Comparison of ENCODE assay signal across 8 cellular contexts in the genomic region with DNA sequence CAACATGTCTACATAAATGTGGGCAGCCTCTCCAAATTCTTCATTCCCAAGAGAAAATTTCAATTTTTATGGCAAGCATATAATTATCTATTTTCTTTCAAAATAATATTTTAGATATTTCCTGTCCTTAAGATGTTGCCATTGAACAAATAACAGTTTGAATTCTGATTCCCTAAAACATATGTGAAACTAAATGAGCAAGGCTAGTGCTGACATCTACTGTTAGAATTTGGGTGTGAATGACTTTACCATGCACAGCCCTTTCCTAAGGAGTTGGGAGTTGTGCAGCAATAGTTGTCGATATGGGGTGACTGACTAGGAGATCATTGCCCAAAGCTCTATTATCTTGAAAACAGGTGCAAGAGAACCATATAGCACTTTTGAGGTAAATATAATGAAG.
DNase-seq lines count a peak whose midpoint lies in the region; ATAC-seq and TF ChIP-seq lines count a peak whose summit lies in the region.

No MANE protein-coding gene starts in this region.

- H3K4me1 ChIP-seq in DOHH2 (ENCODE audit: control insufficient read depth, low read length), result no peaks in the 10 kb centered on the region
- no peaks in the 10 kb centered on the region for H3K4me1 ChIP-seq in Karpas-422 (ENCODE audit: low read length)
- H3K4me1 ChIP-seq in ascending aorta, result no peaks in the 10 kb centered on the region
- no peaks in the 10 kb centered on the region for H3K4me1 ChIP-seq in vagina

- DNase-seq in Karpas-422 (peak; percentile 59), ascending aorta (ENCODE audit: low spot score in 2 of 2) (no peak), iPS-NIHi11 (ENCODE audit: low spot score) (peak; percentile 38), vagina (ENCODE audit: extremely low spot score in 2 of 2) (no peak)

- H3K36me3 ChIP-seq in DOHH2 (ENCODE audit: control insufficient read depth, low read length), result no peaks in the 10 kb centered on the region
- H3K36me3 ChIP-seq in Karpas-422 (ENCODE audit: insufficient read depth, low read length), result no peaks in the 10 kb centered on the region
- H3K36me3 ChIP-seq in ascending aorta, result no peaks in the 10 kb centered on the region
- no peaks in the 10 kb centered on the region for H3K36me3 ChIP-seq in vagina

- peak; percentile 16 for TF ChIP-seq CTCF in DOHH2 (IDR thresholded peaks at IDR 0.05; ENCODE audit: low read depth, low read length, poor library complexity, severe bottlenecking)
- peak; percentile 26 to 61 (median 37) for TF ChIP-seq CTCF in ascending aorta (IDR thresholded peaks at IDR 0.05)
- TF ChIP-seq CTCF in vagina (IDR thresholded peaks at IDR 0.05), result peak in 2 of 3 experiments; percentile 30 to 42

- H3K27me3 ChIP-seq in DOHH2 (ENCODE audit: control insufficient read depth, low read length) (peaks cover 2% of the 10 kb centered on the region; the same call in 1 of the 2 replicates), Karpas-422 (ENCODE audit: low read length) (0 out of 2 replicates have a peak, but pooled peaks cover 2% of the 10 kb centered on the region), ascending aorta (no peaks in the 10 kb centered on the region), vagina (no peaks in the 10 kb centered on the region)

- no peaks in the 10 kb centered on the region for H3K79me2 ChIP-seq in DOHH2 (ENCODE audit: control insufficient read depth, low read length)
- no peaks in the 10 kb centered on the region for H3K79me2 ChIP-seq in Karpas-422 (ENCODE audit: low read length)

- H3K9ac ChIP-seq in Karpas-422 (ENCODE audit: low read length), result no peak overlapping the region

- H3K27ac ChIP-seq in DOHH2 (ENCODE audit: low read depth, low read length) (no peak overlapping the region), Karpas-422 (ENCODE audit: low read length) (no peak overlapping the region), ascending aorta (no peak overlapping the region), vagina (no peak overlapping the region)

- H3K4me2 ChIP-seq in DOHH2 (ENCODE audit: low read length), result no peak overlapping the region
- no peak overlapping the region for H3K4me2 ChIP-seq in Karpas-422 (ENCODE audit: low read depth, low read length, poor library complexity, severe bottlenecking)

- intact Hi-C loops in ascending aorta (cut with DNase I), result loop anchor here (2.0 to 5.0 kb wide), 3 partner anchors 257 to 809 kb away; no protein-coding TSS in a partner anchor
- intact Hi-C loops in vagina (cut with DNase I), result loop anchor here (10.0 kb wide), 1 partner anchor 809 kb away; no protein-coding TSS in a partner anchor

- H3K9me3 ChIP-seq in DOHH2 (ENCODE audit: control insufficient read depth, insufficient read depth, low read length) (no peaks in the 10 kb centered on the region), Karpas-422 (ENCODE audit: low read length) (no peaks in the 10 kb centered on the region), ascending aorta (peaks cover 0 to 4% of the 10 kb centered on the region in 2 donors), vagina (no peaks in the 10 kb centered on the region)

- H3K9me2 ChIP-seq in DOHH2 (replicated peaks; ENCODE audit: control insufficient read depth, low read length) (no peaks in the 10 kb centered on the region), Karpas-422 (replicated peaks; ENCODE audit: insufficient read depth, low read length) (no peaks in the 10 kb centered on the region)

- H3K4me3 ChIP-seq in DOHH2 (ENCODE audit: low read length) (no peak overlapping the region), Karpas-422 (ENCODE audit: low read length) (no peak overlapping the region), ascending aorta (no peak overlapping the region), vagina (no peak overlapping the region)

- H4K20me1 ChIP-seq in DOHH2 (ENCODE audit: control insufficient read depth, insufficient read depth, low read depth, low read length), result no peaks in the 10 kb centered on the region
- H4K20me1 ChIP-seq in Karpas-422 (ENCODE audit: insufficient read depth, low read depth, low read length), result no peaks in the 10 kb centered on the region

- no peaks in the 10 kb centered on the region for H3F3A ChIP-seq in DOHH2 (ENCODE audit: control insufficient read depth, insufficient read depth)

- H2AFZ ChIP-seq in Karpas-422 (ENCODE audit: low read length), result no peak overlapping the region

- TF ChIP-seq POLR2A in vagina (IDR thresholded peaks at IDR 0.05) (no peak), GM18505 (IDR thresholded peaks at IDR 0.05; ENCODE audit: borderline replicate concordance, extremely low read depth, insufficient read depth, insufficient read length) (no peak)

- ATAC-seq in HG02870 (IDR thresholded peaks at IDR 0.05; ENCODE audit: unreplicated experiment) (no peak), GM18505 (IDR thresholded peaks at IDR 0.05; ENCODE audit: unreplicated experiment) (no peak), HG03354 (IDR thresholded peaks at IDR 0.05; ENCODE audit: poor library complexity, severe bottlenecking, unreplicated experiment) (no peak)

Comparison
In these comparisons a context has a peak if more than half of its experiments do, and no peak if none do; other contexts are left out.
1. DNase-seq: peak in Karpas-422 (single experiment) and iPS-NIHi11 (single experiment); none in ascending aorta (0 of 2) and vagina (0 of 2).
2. Peak in every context shown above with its lines, with median percentiles within 50 percentile points of each other: CTCF ChIP-seq.